ENCODE assay signal across 14 cellular contexts in genomic region chr1:54291276-54292014, GRCh38.
DNase-seq lines count a peak whose midpoint lies in the region; ATAC-seq and TF ChIP-seq lines count a peak whose summit lies in the region.
"Had no signal": no experiment of that assay in that cellular context is flagged by ENCODE, and none has a peak within 500 bp of the region (broad histone marks: within the 10 kb centered on the region; RNA-seq: fewer than 3 reads in every experiment).

No MANE protein-coding gene starts in this region.

- intact Hi-C loops in esophagus muscularis mucosa (cut with DNase I) (no loop called here), stomach (cut with DNase I; ENCODE audit: low total_unique reads) (no loop called here)

- H3K27ac ChIP-seq in esophagus muscularis mucosa (replicated peaks in 1 of 4) (peak overlapping the region; percentile 79 to 87 (median 83)), stomach (peak overlapping the region; percentile 26 to 87 (median 81)), suprapubic skin (no peak overlapping the region)
- H3K27ac ChIP-seq: brain microvascular endothelial cell had no signal

- TF ChIP-seq CTCF in esophagus muscularis mucosa (IDR thresholded peaks at IDR 0.05) (no peak), stomach (IDR thresholded peaks at IDR 0.05) (no peak), suprapubic skin (IDR thresholded peaks at IDR 0.05) (no peak)

- H3K36me3 ChIP-seq in esophagus muscularis mucosa (no peaks in the 10 kb centered on the region), stomach (no peaks in the 10 kb centered on the region), suprapubic skin (no peaks in the 10 kb centered on the region)
- H3K36me3 ChIP-seq: brain microvascular endothelial cell, right lobe of liver had no signal

- H3K27me3 ChIP-seq in esophagus muscularis mucosa (no peaks in the 10 kb centered on the region), stomach (no peaks in the 10 kb centered on the region), suprapubic skin (no peaks in the 10 kb centered on the region)
- H3K27me3 ChIP-seq: brain microvascular endothelial cell, right lobe of liver had no signal

- no peak for TF ChIP-seq EP300 in esophagus muscularis mucosa (IDR thresholded peaks at IDR 0.05)
- TF ChIP-seq EP300 in stomach (IDR thresholded peaks at IDR 0.05): no peak
- TF ChIP-seq EP300 in suprapubic skin (IDR thresholded peaks at IDR 0.05): no peak

- 68% methylated on average over 13 of the region's 20 CpGs for WGBS in esophagus muscularis mucosa
- WGBS in stomach, 5 donors: 50 to 68% (median 66%) methylated on average over 20 of the region's 20 CpGs
- WGBS in suprapubic skin: 81% methylated on average over 18 of the region's 20 CpGs

- no peak for ATAC-seq in GM18861 (IDR thresholded peaks at IDR 0.05; ENCODE audit: unreplicated experiment)
- ATAC-seq in GM18870 (IDR thresholded peaks at IDR 0.05; ENCODE audit: unreplicated experiment): no peak
- ATAC-seq: GM12878 had no signal

- H3K4me3 ChIP-seq in esophagus muscularis mucosa: no peak overlapping the region
- H3K4me3 ChIP-seq in stomach: no peak overlapping the region
- H3K4me3 ChIP-seq in suprapubic skin: no peak overlapping the region
- H3K4me3 ChIP-seq: GM12878, GM23338, right lobe of liver had no signal

- peaks cover 81 to 99% (median 96%) of the 10 kb centered on the region in 4 donors for H3K4me1 ChIP-seq in esophagus muscularis mucosa
- H3K4me1 ChIP-seq in stomach: peaks cover 80 to 98% (median 95%) of the 10 kb centered on the region in 4 donors
- H3K4me1 ChIP-seq in suprapubic skin: peaks cover 64% of the 10 kb centered on the region

- H3K9me3 ChIP-seq in esophagus muscularis mucosa: no peaks in the 10 kb centered on the region
- no peaks in the 10 kb centered on the region for H3K9me3 ChIP-seq in stomach
- no peaks in the 10 kb centered on the region for H3K9me3 ChIP-seq in suprapubic skin
- H3K9me3 ChIP-seq: right lobe of liver had no signal

- DNase-seq in NCI-H2196 (lab: John Stamatoyannopoulos, UW; ENCODE audit: unreplicated experiment): peak; percentile 19
- DNase-seq in NCI-H2196 treated with DMSO at 0.1 percent for 48 hours (lab: John Stamatoyannopoulos, UW; ENCODE audit: unreplicated experiment): no peak
- peak; percentile 89 for DNase-seq in NCI-H748 (lab: John Stamatoyannopoulos, UW; ENCODE audit: unreplicated experiment)
- DNase-seq in esophagus muscularis mucosa (ENCODE audit: extremely low spot score): no peak
- no peak for DNase-seq in stomach
- DNase-seq in suprapubic skin (ENCODE audit: low spot score in 2 of 2): no peak
- DNase-seq: brain microvascular endothelial cell, DMS79, NCI-H2081 treated with DMSO at 0.1 percent for 48 hours, right lobe of liver had no signal

- TF ChIP-seq POLR2A in esophagus muscularis mucosa (IDR thresholded peaks at IDR 0.05; ENCODE audit: low read depth) (no peak), stomach (IDR thresholded peaks at IDR 0.05) (no peak), suprapubic skin (IDR thresholded peaks at IDR 0.05) (no peak)

Comparison
In these comparisons a context has a peak if more than half of its experiments do, and no peak if none do; other contexts are left out.
1. DNase-seq: peak in NCI-H2196 (single experiment) and NCI-H748 (single experiment); none in NCI-H2196 treated with DMSO at 0.1 percent for 48 hours (single experiment), esophagus muscularis mucosa (single experiment), stomach (single experiment) and suprapubic skin (0 of 2).